8 cellular contexts compared by ENCODE assay signal in the genomic region with DNA sequence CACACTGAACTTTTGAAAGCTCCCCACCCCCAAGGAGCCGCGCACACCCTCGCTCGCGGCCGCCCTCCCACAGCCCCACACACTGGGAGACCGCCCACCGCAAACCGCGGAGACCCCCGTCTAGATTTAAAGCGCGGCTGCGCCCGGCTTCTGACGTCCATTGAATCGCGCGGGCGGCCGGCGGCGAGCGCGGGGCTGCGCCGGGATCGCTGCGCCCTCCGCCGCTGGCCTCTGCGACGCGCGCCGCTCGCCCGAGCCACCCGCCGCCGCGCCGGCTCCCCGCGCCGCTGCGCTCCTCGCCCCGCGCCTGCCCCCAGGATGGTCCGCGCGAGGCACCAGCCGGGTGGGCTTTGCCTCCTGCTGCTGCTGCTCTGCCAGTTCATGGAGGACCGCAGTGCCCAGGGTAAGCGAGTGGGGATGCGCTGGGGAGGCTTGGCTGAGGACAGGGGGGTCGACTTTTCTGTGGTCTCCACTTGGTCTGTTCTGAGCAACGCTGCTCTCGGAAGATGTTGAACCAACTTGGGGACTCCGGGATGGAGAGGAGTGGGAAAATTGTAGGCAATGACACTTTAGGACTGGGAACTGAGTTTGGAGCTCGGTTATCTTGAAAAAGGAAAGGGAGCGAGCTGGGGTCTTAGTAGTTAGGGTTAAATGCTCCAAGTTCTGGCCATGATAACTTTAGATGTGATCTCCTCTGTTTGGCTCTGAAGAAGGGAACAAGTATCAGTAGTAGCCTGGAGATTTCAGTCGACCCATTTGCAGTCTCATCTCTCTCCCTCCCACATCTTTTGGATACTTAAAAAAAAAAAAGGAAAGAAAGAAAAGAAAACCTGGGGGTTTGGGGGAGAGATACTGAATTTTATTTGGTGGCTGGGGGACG. TPM values are rescaled to one million over a fixed set of nuclear protein-coding genes. Genes with fewer than 3 reads are reported as not detected.
DNase-seq lines count a peak whose midpoint lies in the region; ATAC-seq and TF ChIP-seq lines count a peak whose summit lies in the region.

Gene FST (plus strand): TSS at position 156 of the 880 bp plus-strand sequence. CDS start 163 bp downstream, at position 319.

- peak; percentile 5 for ATAC-seq in WTC11

- H3K4me3 ChIP-seq in ACC112 (ENCODE audit: low read depth, low read length) (peak within 1 kb of the TSS; percentile 84), fibroblast of pulmonary artery (replicated peaks; ENCODE audit: low read depth, low read length) (peak within 1 kb of the TSS; percentile 80), neural progenitor cell (peak within 1 kb of the TSS; percentile 75)

- peaks cover 21% of the 10 kb centered on the region for H3K36me3 Mint-ChIP-seq in WTC11
- peaks cover 12% of the 10 kb centered on the region for H3K36me3 Mint-ChIP-seq in neural progenitor cell

- no peaks in the 10 kb centered on the region for H3K9me3 ChIP-seq in neural progenitor cell (ENCODE audit: low read depth)

- H3K4me3 Mint-ChIP-seq in WTC11 (peak within 1 kb of the TSS; percentile 96), neural progenitor cell (peak within 1 kb of the TSS; percentile 96)

- peak; percentile 35 for DNase-seq in GM20000 (ENCODE audit: low spot score)
- peak; percentile 52 for DNase-seq in WTC11 (ENCODE audit: low spot score)
- peak; percentile 32 for DNase-seq in fibroblast of pulmonary artery (ENCODE audit: low read depth)
- DNase-seq in neural progenitor cell (ENCODE audit: low spot score) = peak; percentile 88
- no peak for DNase-seq in activated gamma-delta T cell (lab: John Stamatoyannopoulos, UW)
- DNase-seq in DMS153 treated with DMSO at 0.1 percent for 48 hours (lab: John Stamatoyannopoulos, UW; ENCODE audit: unreplicated experiment) = no peak
- DNase-seq in NCI-H2107 (lab: John Stamatoyannopoulos, UW) = no peak

- H3K36me3 ChIP-seq in ACC112 (ENCODE audit: insufficient read depth, low read length) (peaks cover 6% of the 10 kb centered on the region; the same call in 1 of the 2 replicates), neural progenitor cell (peaks cover 13% of the 10 kb centered on the region)

- H2AFZ ChIP-seq in ACC112 (ENCODE audit: low read length, unreplicated experiment) (peak within 1 kb of the TSS; percentile 95), neural progenitor cell (replicated peaks) (peak within 1 kb of the TSS; percentile 80)

- H3K4me1 Mint-ChIP-seq in WTC11 (peaks cover 14% of the 10 kb centered on the region), neural progenitor cell (peaks cover 15% of the 10 kb centered on the region)

- peak within 1 kb of the TSS; percentile 88 for H3K27ac Mint-ChIP-seq in WTC11
- peak within 1 kb of the TSS; percentile 84 for H3K27ac Mint-ChIP-seq in neural progenitor cell

- H3K27me3 Mint-ChIP-seq in WTC11 (ENCODE audit: low read depth) (peaks cover 11% of the 10 kb centered on the region), neural progenitor cell (ENCODE audit: insufficient read depth, low read depth) (peaks cover 9% of the 10 kb centered on the region)

- peaks cover 4% of the 10 kb centered on the region for H3K4me1 ChIP-seq in ACC112 (ENCODE audit: control insufficient read depth, insufficient read depth, low read length, unreplicated experiment)
- peaks cover 16% of the 10 kb centered on the region for H3K4me1 ChIP-seq in neural progenitor cell

- H4K20me1 ChIP-seq in neural progenitor cell (ENCODE audit: low read depth) = peaks cover 8% of the 10 kb centered on the region

- no peaks in the 10 kb centered on the region for H3K27me3 ChIP-seq in ACC112 (ENCODE audit: insufficient read depth, low read length)
- H3K27me3 ChIP-seq in neural progenitor cell = no peaks in the 10 kb centered on the region

- peak within 1 kb of the TSS; percentile 88 for H3K4me2 ChIP-seq in neural progenitor cell

- TF ChIP-seq CTCF in GM20000 (IDR thresholded peaks at IDR 0.05; ENCODE audit: extremely low read depth, missing control alignments) (no peak), WTC11 (IDR thresholded peaks at IDR 0.05) (no peak), fibroblast of pulmonary artery (IDR thresholded peaks at IDR 0.05; ENCODE audit: low read length, missing control alignments) (no peak), neural progenitor cell (IDR thresholded peaks at IDR 0.05) (no peak)

- H3K27ac ChIP-seq in ACC112 (ENCODE audit: low read depth, low read length) = peak within 1 kb of the TSS; percentile 17; the same call in 1 of the 2 replicates
- H3K27ac ChIP-seq in neural progenitor cell = peak within 1 kb of the TSS; percentile 92

- peak within 1 kb of the TSS; percentile 64 for H3K9ac ChIP-seq in neural progenitor cell

- H3K79me2 ChIP-seq in ACC112 (ENCODE audit: control insufficient read depth, insufficient read depth, low read length, unreplicated experiment) (peaks cover 3% of the 10 kb centered on the region), neural progenitor cell (ENCODE audit: low read depth) (peaks cover 56% of the 10 kb centered on the region)

- POLR2A ChIA-PET in WTC11 (lab: Charles Lee) = no interaction called here

- H3F3A ChIP-seq in neural progenitor cell (ENCODE audit: low read depth) = peaks cover 63% of the 10 kb centered on the region

- CTCF ChIA-PET in WTC11 (lab: Charles Lee) = interaction anchor here (1.0 to 1.1 kb wide), 2 partner anchors 54 to 218 kb away, joined by 3 to 6 read pairs; no protein-coding TSS in a partner anchor

- H3K9me3 Mint-ChIP-seq in WTC11 (no peaks in the 10 kb centered on the region), neural progenitor cell (peaks cover 2% of the 10 kb centered on the region)

TF ChIP-seq in WTC11, 78 proteins besides CTCF, POLR2A, EP300 and RAD21:
- TF ChIP-seq NR1H2 (CRISPR knock-in tag; IDR thresholded peaks at IDR 0.05) = no peak
- TF ChIP-seq, protein P1, sequence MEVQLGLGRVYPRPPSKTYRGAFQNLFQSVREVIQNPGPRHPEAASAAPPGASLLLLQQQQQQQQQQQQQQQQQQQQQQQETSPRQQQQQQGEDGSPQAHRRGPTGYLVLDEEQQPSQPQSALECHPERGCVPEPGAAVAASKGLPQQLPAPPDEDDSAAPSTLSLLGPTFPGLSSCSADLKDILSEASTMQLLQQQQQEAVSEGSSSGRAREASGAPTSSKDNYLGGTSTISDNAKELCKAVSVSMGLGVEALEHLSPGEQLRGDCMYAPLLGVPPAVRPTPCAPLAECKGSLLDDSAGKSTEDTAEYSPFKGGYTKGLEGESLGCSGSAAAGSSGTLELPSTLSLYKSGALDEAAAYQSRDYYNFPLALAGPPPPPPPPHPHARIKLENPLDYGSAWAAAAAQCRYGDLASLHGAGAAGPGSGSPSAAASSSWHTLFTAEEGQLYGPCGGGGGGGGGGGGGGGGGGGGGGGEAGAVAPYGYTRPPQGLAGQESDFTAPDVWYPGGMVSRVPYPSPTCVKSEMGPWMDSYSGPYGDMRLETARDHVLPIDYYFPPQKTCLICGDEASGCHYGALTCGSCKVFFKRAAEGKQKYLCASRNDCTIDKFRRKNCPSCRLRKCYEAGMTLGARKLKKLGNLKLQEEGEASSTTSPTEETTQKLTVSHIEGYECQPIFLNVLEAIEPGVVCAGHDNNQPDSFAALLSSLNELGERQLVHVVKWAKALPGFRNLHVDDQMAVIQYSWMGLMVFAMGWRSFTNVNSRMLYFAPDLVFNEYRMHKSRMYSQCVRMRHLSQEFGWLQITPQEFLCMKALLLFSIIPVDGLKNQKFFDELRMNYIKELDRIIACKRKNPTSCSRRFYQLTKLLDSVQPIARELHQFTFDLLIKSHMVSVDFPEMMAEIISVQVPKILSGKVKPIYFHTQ (CRISPR knock-in tag; IDR thresholded peaks at IDR 0.05) = no peak
- no peak for TF ChIP-seq KAT7 (CRISPR knock-in tag; IDR thresholded peaks at IDR 0.05; ENCODE audit: borderline replicate concordance)

RNA-seq across cellular contexts. Expression of gene FST, which starts in this region (rescaled TPM):
- 11.8 to 12.9 TPM (median 12.8 TPM) in 3 replicates for total RNA-seq in WTC11 (2021)
- 58.7 and 79.4 TPM in 2 replicates for total RNA-seq in neural progenitor cell (ENCODE audit: low replicate concordance)

Comparison
In these comparisons a context has a peak if more than half of its experiments do, and no peak if none do; other contexts are left out.
1. DNase-seq: peak in GM20000 (single experiment), WTC11 (single experiment), fibroblast of pulmonary artery (single experiment) and neural progenitor cell (single experiment); none in activated gamma-delta T cell (single experiment), DMS153 treated with DMSO at 0.1 percent for 48 hours (single experiment) and NCI-H2107 (single experiment).
2. Peak in every context shown above with its lines, with median percentiles within 50 percentile points of each other: H3K4me3 ChIP-seq.